In genomic region chr2:201642086-201642578, GRCh38 we compare ENCODE assay signal across 8 cellular contexts. TPM values are rescaled to one million over a fixed set of nuclear protein-coding genes. Genes with fewer than 3 reads are reported as not detected.
DNase-seq lines count a peak whose midpoint lies in the region; ATAC-seq and TF ChIP-seq lines count a peak whose summit lies in the region.

No MANE protein-coding gene starts in this region.

- no peaks in the 10 kb centered on the region for H3F3A ChIP-seq in PC-3 (ENCODE audit: low read length, unreplicated experiment)

- H3K27ac Mint-ChIP-seq in endothelial cell (ENCODE audit: unreplicated experiment): peak overlapping the region; percentile 95
- peak overlapping the region; percentile 76 to 92 for H3K27ac Mint-ChIP-seq in natural killer cell treated with Interleukin-12 subunit alpha and Interleukin-12 subunit beta and Interleukin-15 and Interleukin-18, amount 100 ng/mL, for 72 hours

- peak overlapping the region; percentile 90 for H3K9ac ChIP-seq in PC-3 (ENCODE audit: low read length)

- no peaks in the 10 kb centered on the region for H4K20me1 ChIP-seq in PC-3 (ENCODE audit: low read length)

- H3K4me2 ChIP-seq in PC-3 (ENCODE audit: low read length): peak overlapping the region; percentile 83

- peaks cover 7% of the 10 kb centered on the region for H3K4me1 Mint-ChIP-seq in endothelial cell (ENCODE audit: unreplicated experiment)
- H3K4me1 Mint-ChIP-seq in natural killer cell treated with Interleukin-12 subunit alpha and Interleukin-12 subunit beta and Interleukin-15 and Interleukin-18, amount 100 ng/mL, for 72 hours (ENCODE audit: low read depth in 2 of 2): peaks cover 7 to 14% of the 10 kb centered on the region in 2 donors

- peaks cover 6% of the 10 kb centered on the region for H3K4me1 ChIP-seq in PC-3 (ENCODE audit: insufficient read depth, low read length)

- H3K36me3 ChIP-seq in PC-3 (ENCODE audit: low read depth, low read length): peaks cover 8% of the 10 kb centered on the region

- CTCF ChIA-PET in PC-3 (lab: Charles Lee): no interaction called here

- intact Hi-C loops in PC-3 (cut with micrococcal nuclease): loop anchor here (1.0 to 10.0 kb wide), 5 partner anchors 55 to 407 kb away; partner anchors contain the start of genes MPP4, STRADB and TRAK2

- TSS peak; percentile 77 for BruUV-seq in PC-3 (replicated peaks; lab: Mats Ljungman, UMichigan)

- peaks cover 17% of the 10 kb centered on the region for H3K79me2 ChIP-seq in PC-3 (ENCODE audit: low read length)

- H3K36me3 Mint-ChIP-seq in endothelial cell (ENCODE audit: low read depth, unreplicated experiment): peaks cover 7% of the 10 kb centered on the region
- peaks cover 6% of the 10 kb centered on the region for H3K36me3 Mint-ChIP-seq in natural killer cell treated with Interleukin-12 subunit alpha and Interleukin-12 subunit beta and Interleukin-15 and Interleukin-18, amount 100 ng/mL, for 72 hours

- DNase-seq in AG09309 (ENCODE audit: low read depth): no peak
- DNase-seq in PC-3: no peak
- no peak for DNase-seq in endothelial cell (ENCODE audit: low spot score)
- no peak for DNase-seq in natural killer cell treated with Interleukin-12 subunit alpha and Interleukin-12 subunit beta and Interleukin-15 and Interleukin-18, amount 100 ng/mL, for 72 hours (ENCODE audit: low spot score)
- DNase-seq in globus pallidus (ENCODE audit: low spot score): no peak
- DNase-seq in AG20443 (ENCODE audit: low spot score): no peak

- H2AFZ ChIP-seq in PC-3 (ENCODE audit: low read length): peak overlapping the region; percentile 90

- H3K4me3 ChIP-seq in AG09309 (ENCODE audit: control insufficient read depth, low read depth, low read length) (peak overlapping the region; percentile 87), PC-3 (ENCODE audit: low read length) (peak overlapping the region; percentile 82)

- no peaks in the 10 kb centered on the region for H3K27me3 ChIP-seq in PC-3 (ENCODE audit: low read length)

- ATAC-seq in GM19043 (IDR thresholded peaks at IDR 0.05; ENCODE audit: low read depth, unreplicated experiment) (peak; percentile 40), HG03280 (IDR thresholded peaks at IDR 0.05; ENCODE audit: unreplicated experiment) (peak; percentile 51), PC-3 (peak; percentile 50)
- ATAC-seq in natural killer cell treated with Interleukin-12 subunit alpha and Interleukin-12 subunit beta and Interleukin-15 and Interleukin-18, amount 100 ng/mL, for 72 hours: peak; percentile 55 to 73

- POLR2A ChIA-PET in PC-3 (lab: Charles Lee; ENCODE audit: unreplicated experiment): interaction anchor here (0.6 kb wide), 1 partner anchor 453 kb away, joined by 4 read pairs; no protein-coding TSS in a partner anchor

- H3K4me3 Mint-ChIP-seq in endothelial cell (ENCODE audit: unreplicated experiment): peak overlapping the region; percentile 94
- peak overlapping the region; percentile 89 for H3K4me3 Mint-ChIP-seq in natural killer cell treated with Interleukin-12 subunit alpha and Interleukin-12 subunit beta and Interleukin-15 and Interleukin-18, amount 100 ng/mL, for 72 hours

- H3K9me2 ChIP-seq in PC-3 (replicated peaks; ENCODE audit: low read length): no peaks in the 10 kb centered on the region

- H3K9me3 ChIP-seq in PC-3 (ENCODE audit: low read length): no peaks in the 10 kb centered on the region

- peak overlapping the region; percentile 51 for H3K27ac ChIP-seq in PC-3 (ENCODE audit: low read length)

- H3K27me3 Mint-ChIP-seq in endothelial cell (ENCODE audit: unreplicated experiment): peaks cover 4% of the 10 kb centered on the region
- H3K27me3 Mint-ChIP-seq in natural killer cell treated with Interleukin-12 subunit alpha and Interleukin-12 subunit beta and Interleukin-15 and Interleukin-18, amount 100 ng/mL, for 72 hours: peaks cover 9 to 14% of the 10 kb centered on the region in 2 donors

- no peaks in the 10 kb centered on the region for H3K9me3 Mint-ChIP-seq in endothelial cell (ENCODE audit: unreplicated experiment)
- no peaks in the 10 kb centered on the region for H3K9me3 Mint-ChIP-seq in natural killer cell treated with Interleukin-12 subunit alpha and Interleukin-12 subunit beta and Interleukin-15 and Interleukin-18, amount 100 ng/mL, for 72 hours

- TF ChIP-seq CTCF in AG09309 (IDR thresholded peaks at IDR 0.05; ENCODE audit: control insufficient read depth, insufficient read depth, low read depth, low read length, missing control alignments) (no peak), PC-3 (conservative IDR thresholded peaks at IDR 0.05; ENCODE audit: low read depth, low read length) (no peak), endothelial cell (IDR thresholded peaks at IDR 0.05; ENCODE audit: unreplicated experiment) (no peak)

RNA-seq across cellular contexts. Expression of gene TMEM237, which starts 1.2 kb away (rescaled TPM):
- 32.8 and 39.0 TPM in 2 replicates for total RNA-seq in PC-3 (2014; rRNA removed)
- total RNA-seq in endothelial cell (ENCODE audit: unreplicated experiment): 22.3 TPM
- total RNA-seq in natural killer cell treated with Interleukin-12 subunit alpha and Interleukin-12 subunit beta and Interleukin-15 and Interleukin-18, amount 100 ng/mL, for 72 hours: 10 to 100 TPM; 10.0 to 12.0 TPM

RNA-seq across cellular contexts. Expression of gene MPP4, which starts 56.3 kb away (rescaled TPM):
- total RNA-seq in PC-3 (2014; rRNA removed) (0.52 and 0.77 TPM in 2 replicates), endothelial cell (ENCODE audit: unreplicated experiment) (0.13 TPM)
- total RNA-seq in natural killer cell treated with Interleukin-12 subunit alpha and Interleukin-12 subunit beta and Interleukin-15 and Interleukin-18, amount 100 ng/mL, for 72 hours: not detected
